8 cellular contexts compared by ENCODE assay signal in genomic region chr16:68469728-68470460, GRCh38. TPM values are rescaled to one million over a fixed set of nuclear protein-coding genes. Genes with fewer than 3 reads are reported as not detected.
DNase-seq lines count a peak whose midpoint lies in the region; ATAC-seq, FAIRE-seq and TF ChIP-seq lines count a peak whose summit lies in the region.

No MANE protein-coding gene starts in this region.

- H3K27me3 ChIP-seq in Loucy (ENCODE audit: insufficient read depth, low read length, poor library complexity, severe bottlenecking) (no peaks in the 10 kb centered on the region), dorsolateral prefrontal cortex (no peaks in the 10 kb centered on the region), skeletal muscle tissue (ENCODE audit: control insufficient read depth in 3 of 3, insufficient read depth in 3 of 3, low read length in 3 of 3) (peaks cover 0 to 4% (median 3%) of the 10 kb centered on the region in 3 donors), H7 (ENCODE audit: control insufficient read depth, insufficient read depth, low read length) (no peaks in the 10 kb centered on the region)

- no peaks in the 10 kb centered on the region for H3K79me2 ChIP-seq in Loucy (ENCODE audit: insufficient read depth, low read length)

- intact Hi-C loops in dorsolateral prefrontal cortex (cut with DNase I): no loop called here

- H3F3A ChIP-seq in Loucy (ENCODE audit: low read depth): no peaks in the 10 kb centered on the region

- peak overlapping the region; percentile 7 for H3K4me2 ChIP-seq in Loucy (ENCODE audit: low read depth, low read length, poor library complexity, severe bottlenecking)

- H2AFZ ChIP-seq in Loucy (ENCODE audit: low read length): no peak overlapping the region; the same call in 1 of the 2 replicates

- H3K9ac ChIP-seq in Loucy (ENCODE audit: low read depth, low read length, poor library complexity, severe bottlenecking): no peak overlapping the region
- H3K9ac ChIP-seq in skeletal muscle tissue (ENCODE audit: low read depth in 1 of 3, low read length in 3 of 3): peak overlapping the region; percentile 14 to 57 (median 25)

- peak overlapping the region in 18 of 59 donors; percentile 11 to 57 (median 34) for H3K27ac ChIP-seq in dorsolateral prefrontal cortex
- H3K27ac ChIP-seq in skeletal muscle tissue (ENCODE audit: low read depth, low read length): peak overlapping the region; percentile 60

- FAIRE-seq in GM19239 (lab: Jason Lieb, UNC): no peak

- H3K36me3 ChIP-seq in Loucy (ENCODE audit: insufficient read depth, low read length): no peaks in the 10 kb centered on the region
- H3K36me3 ChIP-seq in skeletal muscle tissue (ENCODE audit: control insufficient read depth in 3 of 3, insufficient read depth in 3 of 3, low read length in 3 of 3): no peaks in the 10 kb centered on the region
- no peaks in the 10 kb centered on the region for H3K36me3 ChIP-seq in H7 (replicated peaks; ENCODE audit: control insufficient read depth, insufficient read depth, low read length)

- H3K9me3 ChIP-seq in Loucy (ENCODE audit: insufficient read depth, low read depth, low read length) (no peaks in the 10 kb centered on the region), skeletal muscle tissue (ENCODE audit: control insufficient read depth in 3 of 3, low read length in 3 of 3) (no peaks in the 10 kb centered on the region)

- H3K4me1 ChIP-seq in Loucy (ENCODE audit: insufficient read depth, low read length, poor library complexity, severe bottlenecking) (no peaks in the 10 kb centered on the region), skeletal muscle tissue (ENCODE audit: control insufficient read depth in 3 of 3, insufficient read depth in 3 of 3, low read length in 3 of 3) (peaks cover 14 to 29% (median 19%) of the 10 kb centered on the region in 3 donors)

- H3K9me2 ChIP-seq in Loucy (replicated peaks; ENCODE audit: low read depth, low read length): no peaks in the 10 kb centered on the region

- DNase-seq in CD1c-positive myeloid dendritic cell (ENCODE audit: extremely low spot score) (peak; percentile 16), dorsolateral prefrontal cortex (no peak), LoVo (ENCODE audit: low spot score) (no peak), H7 (no peak), GM19239 (ENCODE audit: insufficient read length, low spot score) (no peak)

- ATAC-seq in GM21423 (IDR thresholded peaks at IDR 0.05; ENCODE audit: unreplicated experiment): peak; percentile 11

- TF ChIP-seq CTCF in Loucy (conservative IDR thresholded peaks at IDR 0.05; ENCODE audit: low read length) (no peak), dorsolateral prefrontal cortex (IDR thresholded peaks at IDR 0.05 in 54 of 56, conservative IDR thresholded peaks at IDR 0.05 in 2 of 56; ENCODE audit: low read depth in 1 of 56, partially characterized antibody in 56 of 56) (no peak)

- H4K20me1 ChIP-seq in Loucy (ENCODE audit: insufficient read depth, low read length, poor library complexity, severe bottlenecking): no peaks in the 10 kb centered on the region

- no peak overlapping the region for H3K4me3 ChIP-seq in Loucy (ENCODE audit: low read length, poor library complexity, severe bottlenecking)
- peak overlapping the region in 32 of 59 donors; percentile 0 to 40 (median 15) for H3K4me3 ChIP-seq in dorsolateral prefrontal cortex
- peak overlapping the region; percentile 40 to 60 (median 46) for H3K4me3 ChIP-seq in skeletal muscle tissue (ENCODE audit: low read length in 3 of 3)
- no peak overlapping the region for H3K4me3 ChIP-seq in H7 (ENCODE audit: insufficient read depth, low read depth, low read length)

RNA-seq across cellular contexts. Expression of gene SMPD3, which starts 21.6 kb away (rescaled TPM):
- total RNA-seq in dorsolateral prefrontal cortex (10 to 100 TPM in 118 of 120 experiments, 1 to 10 TPM in 2; 5.3 to 40.7 (median 21.2) TPM), skeletal muscle tissue (under 0.01 TPM)
- total RNA-seq in H7 (2014; rRNA removed; shearing (Covaris generic)): 0.42 and 1.8 TPM in 2 replicates

Comparison
In these comparisons a context has a peak if more than half of its experiments do, and no peak if none do; other contexts are left out.
1. H3K4me3 ChIP-seq: peak in dorsolateral prefrontal cortex (32 of 59) and skeletal muscle tissue (3 of 3); none in Loucy (single experiment) and H7 (single experiment).